ENCODE assay signal across 19 cellular contexts in the genomic region with DNA sequence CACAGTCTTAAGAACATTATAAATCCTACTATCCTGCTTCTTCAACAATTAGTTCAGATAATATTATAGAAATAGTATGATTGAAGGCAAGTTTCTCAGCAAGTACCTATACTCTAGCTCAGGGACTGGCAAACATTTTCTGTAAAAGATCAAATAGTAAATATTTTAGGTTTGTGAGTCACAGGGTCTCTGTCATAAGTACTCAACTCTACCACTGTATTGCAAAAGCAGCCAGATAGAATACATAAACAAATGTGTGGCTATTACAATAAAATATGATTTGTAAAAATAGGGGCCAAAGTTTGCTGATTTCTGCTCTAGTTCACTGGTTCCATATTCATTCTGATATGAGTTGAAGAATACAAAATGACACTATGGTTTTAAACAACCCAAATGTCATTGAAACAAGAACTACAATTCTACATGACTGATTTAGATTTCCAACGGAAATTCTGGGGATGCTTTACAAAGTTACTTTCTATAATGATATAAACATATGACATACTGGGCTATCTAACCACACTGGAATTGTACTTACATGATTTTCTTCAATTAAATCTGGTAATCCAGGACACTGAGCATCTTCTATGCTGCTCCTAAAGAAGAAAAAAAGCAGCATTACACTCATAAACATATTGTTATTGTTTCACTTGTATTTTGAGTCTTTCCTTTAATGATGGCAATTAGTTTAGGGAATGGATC. TPM values are rescaled to one million over a fixed set of nuclear protein-coding genes. Genes with fewer than 3 reads are reported as not detected.
DNase-seq lines count a peak whose midpoint lies in the region; ATAC-seq and TF ChIP-seq lines count a peak whose summit lies in the region.
"Had no signal": no experiment of that assay in that cellular context is flagged by ENCODE, and none has a peak within 500 bp of the region (broad histone marks: within the 10 kb centered on the region; RNA-seq: fewer than 3 reads in every experiment).

No MANE protein-coding gene starts in this region.

- H3K4me1 Mint-ChIP-seq in activated CD8-positive, alpha-beta memory T cell treated with anti-CD3 and anti-CD28 coated beads, Interleukin-2, amount 10 ng/mL, durations not matched to agents 7 days and 5 days = peaks cover 4% of the 10 kb centered on the region

- TF ChIP-seq CTCF in AG04450 (IDR thresholded peaks at IDR 0.05; ENCODE audit: low read depth, low read length) = no peak

- H3K4me3 ChIP-seq in AG04450 (ENCODE audit: low read depth, low read length) = no peak overlapping the region
- H3K4me3 ChIP-seq: SJCRH30 had no signal

- no peaks in the 10 kb centered on the region for H3K27me3 Mint-ChIP-seq in activated CD8-positive, alpha-beta memory T cell treated with anti-CD3 and anti-CD28 coated beads, Interleukin-2, amount 10 ng/mL, durations not matched to agents 7 days and 5 days
- H3K27me3 Mint-ChIP-seq: CD4-positive, CD25-positive, alpha-beta regulatory T cell; IgD-negative memory B cell had no signal

- CTCF ChIA-PET in AG04450 (lab: Charles Lee) = interaction anchor here (1.0 to 3.3 kb wide), 3 partner anchors 9 to 101 kb away, joined by 6 to 11 read pairs (median 10); a partner anchor contains a TSS
- CTCF ChIA-PET in activated CD8-positive, alpha-beta memory T cell treated with anti-CD3 and anti-CD28 coated beads, Interleukin-2, amount 10 ng/mL, durations not matched to agents 7 days and 5 days (lab: Charles Lee) = interaction anchor here (1.1 to 1.5 kb wide), 4 partner anchors 9 to 63 kb away, joined by 3 to 8 read pairs (median 5); no protein-coding TSS in a partner anchor

- H3K27ac ChIP-seq in AG04450 (ENCODE audit: low read depth, low read length) = peak overlapping the region; percentile 65
- H3K27ac ChIP-seq: SJCRH30 had no signal

- no peaks in the 10 kb centered on the region for H3K9me3 ChIP-seq in AG04450 (ENCODE audit: control insufficient read depth, insufficient read depth, low read length)
- H3K9me3 ChIP-seq: SJCRH30 had no signal

- no peaks in the 10 kb centered on the region for H3K27me3 ChIP-seq in AG04450 (ENCODE audit: control insufficient read depth, insufficient read depth, low read length)
- H3K27me3 ChIP-seq: SJCRH30 had no signal

- no peak overlapping the region for H3K27ac Mint-ChIP-seq in activated CD8-positive, alpha-beta memory T cell treated with anti-CD3 and anti-CD28 coated beads, Interleukin-2, amount 10 ng/mL, durations not matched to agents 7 days and 5 days
- H3K27ac Mint-ChIP-seq: IgD-negative memory B cell had no signal

- no peaks in the 10 kb centered on the region for H3K9me3 Mint-ChIP-seq in activated CD8-positive, alpha-beta memory T cell treated with anti-CD3 and anti-CD28 coated beads, Interleukin-2, amount 10 ng/mL, durations not matched to agents 7 days and 5 days (ENCODE audit: low read depth)
- H3K9me3 Mint-ChIP-seq: CD4-positive, CD25-positive, alpha-beta regulatory T cell; IgD-negative memory B cell had no signal

- peaks cover 72% of the 10 kb centered on the region for H3K36me3 Mint-ChIP-seq in activated CD8-positive, alpha-beta memory T cell treated with anti-CD3 and anti-CD28 coated beads, Interleukin-2, amount 10 ng/mL, durations not matched to agents 7 days and 5 days
- H3K36me3 Mint-ChIP-seq: IgD-negative memory B cell had no signal

- POLR2A ChIA-PET in AG04450 (lab: Yijun Ruan, JAX) = interaction anchor here (0.6 to 1.0 kb wide), 3 partner anchors 9 to 44 kb away, joined by 3 to 5 read pairs (median 3); a partner anchor contains a TSS

- ATAC-seq in HG02588 (IDR thresholded peaks at IDR 0.05; ENCODE audit: unreplicated experiment) (no peak), GM18907 (IDR thresholded peaks at IDR 0.05; ENCODE audit: unreplicated experiment) (no peak), GM21360 (IDR thresholded peaks at IDR 0.05; ENCODE audit: unreplicated experiment) (no peak)
- no peak for ATAC-seq in activated CD8-positive, alpha-beta memory T cell treated with anti-CD3 and anti-CD28 coated beads, Interleukin-2, amount 10 ng/mL, durations not matched to agents 7 days and 5 days

- no peak for DNase-seq in AG04450 (ENCODE audit: low read depth, low spot score)
- DNase-seq in HCEC 1CT = peak; percentile 85
- peak; percentile 24 for DNase-seq in dedifferentiated amniotic fluid mesenchymal stem cell (ENCODE audit: extremely low spot score)
- DNase-seq in iris pigment epithelial cell (ENCODE audit: low read depth) = peak; percentile 87
- no peak for DNase-seq in activated CD8-positive, alpha-beta memory T cell treated with anti-CD3 and anti-CD28 coated beads, Interleukin-2, amount 10 ng/mL, durations not matched to agents 7 days and 5 days
- DNase-seq: CD4-positive, CD25-positive, alpha-beta regulatory T cell; DMS53; GDM1; NCI-H1436 treated with DMSO at 0.1 percent for 48 hours; NCI-H2081 treated with DMSO at 0.1 percent for 48 hours; NCI-H226; NCI-H526; RPMI8226; SJCRH30 had no signal

- H3K4me3 Mint-ChIP-seq in activated CD8-positive, alpha-beta memory T cell treated with anti-CD3 and anti-CD28 coated beads, Interleukin-2, amount 10 ng/mL, durations not matched to agents 7 days and 5 days = no peak overlapping the region
- H3K4me3 Mint-ChIP-seq: CD4-positive, CD25-positive, alpha-beta regulatory T cell; IgD-negative memory B cell had no signal

RNA-seq across cellular contexts. Expression of a gene that starts 23.2 kb away (rescaled TPM):
- 303 and 383 TPM in 2 replicates for polyA plus RNA-seq in AG04450 (2011; rRNA removed)
- polyA minus RNA-seq in AG04450 (2011; rRNA and poly(A)+ RNA removed) = 113 and 122 TPM in 2 replicates
- total RNA-seq in activated CD8-positive, alpha-beta memory T cell treated with anti-CD3 and anti-CD28 coated beads, Interleukin-2, amount 10 ng/mL, durations not matched to agents 7 days and 5 days = 100 to 1,000 TPM in 1 of 2 experiments, 10 to 100 TPM in 1; 88.3 to 138 TPM
- total RNA-seq: OCI-LY7 had no signal

RNA-seq across cellular contexts. Expression of a gene that starts 39.2 kb away (rescaled TPM):
- 9.0 and 16.4 TPM in 2 replicates for polyA plus RNA-seq in AG04450 (2011; rRNA removed)
- 4.8 and 8.3 TPM in 2 replicates for polyA minus RNA-seq in AG04450 (2011; rRNA and poly(A)+ RNA removed)
- 100 to 1,000 TPM in 1 of 2 experiments, 10 to 100 TPM in 1; 98.8 to 116 TPM for total RNA-seq in activated CD8-positive, alpha-beta memory T cell treated with anti-CD3 and anti-CD28 coated beads, Interleukin-2, amount 10 ng/mL, durations not matched to agents 7 days and 5 days
- polyA plus RNA-seq: IgD-negative memory B cell had no signal

Comparison
In these comparisons a context has a peak if more than half of its experiments do, and no peak if none do; other contexts are left out.
1. DNase-seq: peak in HCEC 1CT (single experiment), dedifferentiated amniotic fluid mesenchymal stem cell (single experiment) and iris pigment epithelial cell (single experiment); none in AG04450 (single experiment) and activated CD8-positive, alpha-beta memory T cell treated with anti-CD3 and anti-CD28 coated beads, Interleukin-2, amount 10 ng/mL, durations not matched to agents 7 days and 5 days (single experiment).